ENCODE assay signal across 32 cellular contexts in the genomic region with DNA sequence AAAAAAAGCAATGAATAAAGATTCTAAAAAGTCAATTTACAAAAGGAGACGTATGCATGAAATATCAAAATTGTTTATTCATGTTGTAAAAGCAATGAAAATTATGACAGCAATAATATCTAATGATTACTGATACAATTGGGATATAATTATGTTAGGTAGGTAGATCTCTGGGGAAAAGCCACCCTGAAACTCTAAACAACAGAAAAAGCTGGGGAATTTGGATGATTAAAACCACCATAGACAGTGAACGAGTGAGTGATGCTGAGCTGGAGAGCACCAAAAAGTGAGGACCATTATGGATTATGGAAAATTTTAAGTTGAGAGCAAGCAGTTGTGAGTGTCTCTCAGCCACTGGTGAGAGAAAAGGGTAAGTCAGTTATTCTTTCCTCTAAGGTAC. TPM values are rescaled to one million over a fixed set of nuclear protein-coding genes. Genes with fewer than 3 reads are reported as not detected.
"Had no signal": no experiment of that assay in that cellular context is flagged by ENCODE, and none has a peak within 500 bp of the region (broad histone marks: within the 10 kb centered on the region; RNA-seq: fewer than 3 reads in every experiment).

A gene with protein sequence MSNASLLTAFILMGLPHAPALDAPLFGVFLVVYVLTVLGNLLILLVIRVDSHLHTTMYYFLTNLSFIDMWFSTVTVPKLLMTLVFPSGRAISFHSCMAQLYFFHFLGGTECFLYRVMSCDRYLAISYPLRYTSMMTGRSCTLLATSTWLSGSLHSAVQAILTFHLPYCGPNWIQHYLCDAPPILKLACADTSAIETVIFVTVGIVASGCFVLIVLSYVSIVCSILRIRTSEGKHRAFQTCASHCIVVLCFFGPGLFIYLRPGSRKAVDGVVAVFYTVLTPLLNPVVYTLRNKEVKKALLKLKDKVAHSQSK (plus strand): TSS at position 301 of the 400 bp plus-strand sequence. CDS start 2,825 bp downstream, outside the sequence.

- H3K4me1 ChIP-seq: colonic mucosa, esophagus squamous epithelium, gastroesophageal sphincter, heart right ventricle, left lung, lower lobe of right lung had no signal

- H3K27me3 ChIP-seq: colonic mucosa, esophagus squamous epithelium, gastroesophageal sphincter, heart right ventricle, left lung had no signal

- H3K27ac ChIP-seq: colonic mucosa, epithelial cell of prostate, esophagus squamous epithelium, gastroesophageal sphincter, heart right ventricle, left lung, lower lobe of right lung had no signal

- H3K27ac Mint-ChIP-seq: dendritic cell treated with granulocyte-macrophage colony-stimulating factor and Interleukin-4, amounts not matched to agents 40 ng/mL and 50 ng/mL, for 4 days; effector memory CD8-positive, alpha-beta T cell; endodermal cell; mesothelial cell of epicardium had no signal

- ATAC-seq: effector memory CD8-positive, alpha-beta T cell; esophagus mucosa; gastroesophageal sphincter; heart right ventricle; left cardiac atrium; left lung; left ventricle myocardium superior; lower lobe of right lung; mucosa of descending colon had no signal

- H3K27me3 Mint-ChIP-seq: dendritic cell treated with granulocyte-macrophage colony-stimulating factor and Interleukin-4, amounts not matched to agents 40 ng/mL and 50 ng/mL, for 4 days; effector memory CD8-positive, alpha-beta T cell had no signal

- DNase-seq: colonic mucosa; cortex of kidney; effector CD8-positive, alpha-beta T cell; effector memory CD8-positive, alpha-beta T cell; endodermal cell; erythroblast; esophagus squamous epithelium; foreskin fibroblast; foreskin melanocyte; heart right ventricle; hippocampal formation; left cardiac atrium; left lung; left ventricle myocardium superior; lower lobe of right lung; mesenchymal stem cell; mucosa of descending colon had no signal

- H3K4me3 Mint-ChIP-seq: dendritic cell treated with granulocyte-macrophage colony-stimulating factor and Interleukin-4, amounts not matched to agents 40 ng/mL and 50 ng/mL, for 4 days; effector memory CD8-positive, alpha-beta T cell; endodermal cell; mesothelial cell of epicardium had no signal

- H3K4me1 Mint-ChIP-seq: mesothelial cell of epicardium had no signal

- H3K36me3 ChIP-seq: colonic mucosa, esophagus squamous epithelium, gastroesophageal sphincter, heart right ventricle, left lung, lower lobe of right lung had no signal

- H3K9me3 ChIP-seq: colonic mucosa, esophagus squamous epithelium, gastroesophageal sphincter, heart right ventricle, left lung, lower lobe of right lung, mucosa of descending colon had no signal

- H3K9me3 Mint-ChIP-seq: dendritic cell treated with granulocyte-macrophage colony-stimulating factor and Interleukin-4, amounts not matched to agents 40 ng/mL and 50 ng/mL, for 4 days; endodermal cell; mesothelial cell of epicardium had no signal

- H3K4me3 ChIP-seq: colonic mucosa, esophagus squamous epithelium, gastroesophageal sphincter, heart right ventricle, left lung, lower lobe of right lung, mucosa of descending colon had no signal

- H3K36me3 Mint-ChIP-seq: mesothelial cell of epicardium had no signal

- FAIRE-seq: endometrium, islet of Langerhans, keratinocyte had no signal

RNA-seq across cellular contexts. Expression of the gene that starts here (rescaled TPM):
- total RNA-seq: chondrocyte, dermis microvascular lymphatic vessel endothelial cell, endodermal cell, esophagus mucosa, esophagus squamous epithelium, gastroesophageal sphincter, heart right ventricle, kidney epithelial cell, left cardiac atrium, left lung, left ventricle myocardium superior, lower leg skin, lower lobe of right lung, lung microvascular endothelial cell, mesenteric fat pad, mesothelial cell of epicardium, myocyte had no signal
- polyA plus RNA-seq: heart right ventricle, keratinocyte had no signal
